Comparison of ENCODE assay signal across 25 cellular contexts in genomic region chr7:128395748-128396147, GRCh38. TPM values are rescaled to one million over a fixed set of nuclear protein-coding genes. Genes with fewer than 3 reads are reported as not detected.
DNase-seq lines count a peak whose midpoint lies in the region; ATAC-seq and TF ChIP-seq lines count a peak whose summit lies in the region.
"Had no signal": no experiment of that assay in that cellular context is flagged by ENCODE, and none has a peak within 500 bp of the region (broad histone marks: within the 10 kb centered on the region; RNA-seq: fewer than 3 reads in every experiment).

No MANE protein-coding gene starts in this region.

- no TSS peak for BruUV-seq in Panc1 (replicated peaks; lab: Mats Ljungman, UMichigan)

- DNase-seq in H7 (peak; percentile 75), Panc1 (ENCODE audit: low read depth, low spot score) (no peak), epithelial cell of proximal tubule (ENCODE audit: low read depth) (no peak), amniotic stem cell (lab: John Stamatoyannopoulos, UW) (no peak)
- DNase-seq: activated CD4-positive, alpha-beta T cell treated with anti-CD3 and anti-CD28 coated beads, Interleukin-2, amount 50 U/mL, for 1 hour; activated T-cell treated with anti-CD3 and anti-CD28 coated beads for 4 hours; amygdala; CD4-positive, alpha-beta T cell; cerebellar nuclear complex; DMS53; effector memory CD8-positive, alpha-beta T cell; IMR-90; MV-4-11; NCI-H2081 treated with DMSO at 0.1 percent for 48 hours; NCI-H510A; retina; uterus had no signal

- in situ Hi-C loops in Panc1 (cut with HindIII; ENCODE audit: low pct_unique_long_range_greater_than_20kb, low sequenced_read_pairs), result no loop called here

- intact Hi-C loops in Panc1 (cut with micrococcal nuclease; ENCODE audit: unreplicated experiment), result no loop called here

- peak; percentile 21; the same call in 1 of the 2 replicates for TF ChIP-seq CTCF in C4-2B (conservative IDR thresholded peaks at IDR 0.05)
- TF ChIP-seq CTCF in Panc1 (IDR thresholded peaks at IDR 0.05), result peak; percentile 21; the same call in 1 of the 2 replicates
- TF ChIP-seq CTCF in epithelial cell of proximal tubule (conservative IDR thresholded peaks at IDR 0.05; ENCODE audit: low read depth, low read length), result peak; percentile 24

- H3K4me3 ChIP-seq in H7 (ENCODE audit: insufficient read depth, low read depth, low read length), result no peak overlapping the region
- H3K4me3 ChIP-seq in Panc1 (ENCODE audit: low read depth in 2 of 2, low read length in 2 of 2), result no peak overlapping the region
- H3K4me3 ChIP-seq in epithelial cell of proximal tubule (ENCODE audit: low read depth, low read length), result no peak overlapping the region
- H3K4me3 ChIP-seq: HAP-1, heart left ventricle, uterus had no signal

- ATAC-seq in Panc1, result no peak
- no peak for ATAC-seq in GM21529 (IDR thresholded peaks at IDR 0.05; ENCODE audit: unreplicated experiment)
- ATAC-seq in GM21528 (IDR thresholded peaks at IDR 0.05; ENCODE audit: low FRiP score, unreplicated experiment), result no peak
- ATAC-seq in HG03175 (IDR thresholded peaks at IDR 0.05; ENCODE audit: unreplicated experiment), result no peak
- ATAC-seq: effector memory CD8-positive, alpha-beta T cell; heart left ventricle; Right ventricle myocardium inferior had no signal

- H3K27me3 ChIP-seq in H7 (ENCODE audit: control insufficient read depth, insufficient read depth, low read length) (no peaks in the 10 kb centered on the region), Panc1 (ENCODE audit: control insufficient read depth, insufficient read depth, low read length) (no peaks in the 10 kb centered on the region)
- H3K27me3 ChIP-seq: heart left ventricle, uterus had no signal

- H3K36me3 ChIP-seq in H7 (replicated peaks; ENCODE audit: control insufficient read depth, insufficient read depth, low read length) (0 out of 2 replicates have a peak, but pooled peaks cover 2% of the 10 kb centered on the region), Panc1 (ENCODE audit: control insufficient read depth, insufficient read depth, low read length) (peaks cover 12% of the 10 kb centered on the region; the same call in 1 of the 2 replicates)
- H3K36me3 ChIP-seq: uterus had no signal

- POLR2A ChIA-PET in Panc1 (lab: Charles Lee), result no interaction called here

- H3K4me1 ChIP-seq in Panc1 (ENCODE audit: control insufficient read depth, insufficient read depth, low read length), result no peaks in the 10 kb centered on the region
- H3K4me1 ChIP-seq: HAP-1, heart left ventricle, uterus had no signal

- no peak overlapping the region for H3K27ac ChIP-seq in C4-2B
- no peak overlapping the region for H3K27ac ChIP-seq in Panc1 (ENCODE audit: low read length)
- H3K27ac ChIP-seq: heart left ventricle, uterus had no signal

- no peaks in the 10 kb centered on the region for H3K9me3 ChIP-seq in Panc1 (ENCODE audit: control insufficient read depth, insufficient read depth, low read depth, low read length)
- H3K9me3 ChIP-seq: HAP-1, heart left ventricle, uterus had no signal

- CTCF ChIA-PET in Panc1 (lab: Charles Lee), result no interaction called here

RNA-seq across cellular contexts. Expression of gene IMPDH1, which starts 14.0 kb away (rescaled TPM):
- 27.2 and 45.7 TPM in 2 replicates for total RNA-seq in H7 (2014; rRNA removed; shearing (Covaris generic))
- total RNA-seq in Panc1 (2021; ENCODE audit: unreplicated experiment) (114 TPM), epithelial cell of proximal tubule (64.3 and 89.3 TPM in 2 replicates)
- 176 TPM for polyA plus RNA-seq in Panc1 (2012; ENCODE audit: insufficient read length)

RNA-seq across cellular contexts. Expression of gene PRRT4, which starts 34.3 kb away (rescaled TPM):
- total RNA-seq in H7 (2014; rRNA removed; shearing (Covaris generic)), result 0.14 and 0.67 TPM in 2 replicates
- total RNA-seq in Panc1 (2021; ENCODE audit: unreplicated experiment) (0.77 TPM), epithelial cell of proximal tubule (1.3 TPM in 1 of 2 replicates, not detected in the other)
- 0.73 TPM for polyA plus RNA-seq in Panc1 (2012; ENCODE audit: insufficient read length)
- total RNA-seq: IMR-90 had no signal
- polyA plus RNA-seq: AG04450, IMR-90 had no signal

RNA-seq across cellular contexts. Expression of gene RBM28, which starts 52.0 kb away (rescaled TPM):
- 24.2 and 29.4 TPM in 2 replicates for total RNA-seq in H7 (2014; rRNA removed; shearing (Covaris generic))
- 54.1 TPM for total RNA-seq in Panc1 (2021; ENCODE audit: unreplicated experiment)
- polyA plus RNA-seq in Panc1 (2012; ENCODE audit: insufficient read length), result 29.8 TPM
- total RNA-seq in epithelial cell of proximal tubule, result 22.1 and 31.3 TPM in 2 replicates

RNA-seq across cellular contexts. Expression of gene HILPDA, which starts 59.9 kb away (rescaled TPM):
- total RNA-seq in H7 (2014; rRNA removed; shearing (Covaris generic)), result 26.0 and 31.3 TPM in 2 replicates
- total RNA-seq in Panc1 (2021; ENCODE audit: unreplicated experiment) (70.8 TPM), epithelial cell of proximal tubule (21.6 and 33.7 TPM in 2 replicates)
- polyA plus RNA-seq in Panc1 (2012; ENCODE audit: insufficient read length), result 67.0 TPM
